Comparison of ENCODE assay signal across 10 cellular contexts in genomic region chr1:150574260-150575071, GRCh38. TPM values are rescaled to one million over a fixed set of nuclear protein-coding genes. Genes with fewer than 3 reads are reported as not detected.
DNase-seq lines count a peak whose midpoint lies in the region; ATAC-seq and TF ChIP-seq lines count a peak whose summit lies in the region.
"Had no signal": no experiment of that assay in that cellular context is flagged by ENCODE, and none has a peak within 500 bp of the region (broad histone marks: within the 10 kb centered on the region; RNA-seq: fewer than 3 reads in every experiment).

No MANE protein-coding gene starts in this region.

- no peaks in the 10 kb centered on the region for H3K9me3 ChIP-seq in esophagus (ENCODE audit: control insufficient read depth in 2 of 2, insufficient read depth in 1 of 2, low read depth in 1 of 2, low read length in 1 of 2)

- no peak for ATAC-seq in HG03175 (IDR thresholded peaks at IDR 0.05; ENCODE audit: unreplicated experiment)

- TF ChIP-seq CTCF in GM06990 (IDR thresholded peaks at IDR 0.05; ENCODE audit: insufficient read depth, low read length, poor library complexity, severe bottlenecking), result no peak
- no peak for TF ChIP-seq CTCF in retinal pigment epithelial cell (conservative IDR thresholded peaks at IDR 0.05; ENCODE audit: low read depth, low read length)

- H3K27me3 ChIP-seq in GM06990 (replicated peaks; ENCODE audit: control insufficient read depth, insufficient read depth, low read length) (no peaks in the 10 kb centered on the region), esophagus (ENCODE audit: control insufficient read depth in 1 of 2, insufficient read depth in 2 of 2, low read length in 2 of 2) (no peaks in the 10 kb centered on the region)

- H3K4me1 ChIP-seq in esophagus (ENCODE audit: control insufficient read depth in 2 of 2, insufficient read depth in 2 of 2, low read length in 1 of 2), result peaks cover 0 to 10% of the 10 kb centered on the region in 2 donors

- H3K36me3 ChIP-seq in GM06990 (ENCODE audit: control insufficient read depth, insufficient read depth, low read length) (peaks cover 26% of the 10 kb centered on the region), esophagus (ENCODE audit: control insufficient read depth in 2 of 2, insufficient read depth in 2 of 2, low read length in 1 of 2) (peaks cover 2 to 19% of the 10 kb centered on the region in 2 donors)

- WGBS in esophagus, 2 donors, result 29 to 39% methylated on average over 6 of the region's 6 CpGs

- peak overlapping the region; percentile 100 for H3K4me3 ChIP-seq in GM06990 (replicated peaks; ENCODE audit: low read depth, low read length)
- H3K4me3 ChIP-seq in esophagus (ENCODE audit: low read depth in 1 of 2, low read length in 2 of 2), result peak overlapping the region; percentile 40 to 95
- peak overlapping the region; percentile 92 for H3K4me3 ChIP-seq in retinal pigment epithelial cell (ENCODE audit: low read length)

- peak overlapping the region; percentile 34 to 68 for H3K27ac ChIP-seq in esophagus (ENCODE audit: low read depth in 2 of 2, low read length in 1 of 2)

- DNase-seq in GM06990 (ENCODE audit: extremely low read depth, insufficient read length), result no peak
- peak; percentile 75 for DNase-seq in RKO (ENCODE audit: low spot score)
- no peak for DNase-seq in retinal pigment epithelial cell (ENCODE audit: low read depth)
- no peak for DNase-seq in DMS153 (lab: John Stamatoyannopoulos, UW)
- no peak for DNase-seq in SIG-M5 (lab: John Stamatoyannopoulos, UW)
- DNase-seq in DMS153 treated with DMSO at 0.1 percent for 48 hours (lab: John Stamatoyannopoulos, UW; ENCODE audit: unreplicated experiment), result no peak
- DNase-seq: activated CD8-positive, alpha-beta memory T cell treated with anti-CD3 and anti-CD28 coated beads for 24 hours; GOT3 had no signal

RNA-seq across cellular contexts. Expression of gene MCL1, which starts 4.9 kb away (rescaled TPM):
- polyA plus RNA-seq in esophagus, result 100 to 1,000 TPM in 1 of 2 donors, 10 to 100 TPM in 1; 99.3 to 101 TPM

RNA-seq across cellular contexts. Expression of gene ADAMTSL4, which starts 25.3 kb away (rescaled TPM):
- 100 to 1,000 TPM in 1 of 2 donors, 10 to 100 TPM in 1; 43.2 to 108 TPM for polyA plus RNA-seq in esophagus

RNA-seq across cellular contexts. Expression of gene ENSA, which starts 54.9 kb away (rescaled TPM):
- 100 to 1,000 TPM; 290 to 298 TPM for polyA plus RNA-seq in esophagus

RNA-seq across cellular contexts. Expression of gene FALEC, which starts 58.9 kb away (rescaled TPM):
- polyA plus RNA-seq in esophagus, result 1 to 10 TPM; 2.1 to 4.6 TPM
